ENCODE assay signal across 26 cellular contexts in the genomic region with DNA sequence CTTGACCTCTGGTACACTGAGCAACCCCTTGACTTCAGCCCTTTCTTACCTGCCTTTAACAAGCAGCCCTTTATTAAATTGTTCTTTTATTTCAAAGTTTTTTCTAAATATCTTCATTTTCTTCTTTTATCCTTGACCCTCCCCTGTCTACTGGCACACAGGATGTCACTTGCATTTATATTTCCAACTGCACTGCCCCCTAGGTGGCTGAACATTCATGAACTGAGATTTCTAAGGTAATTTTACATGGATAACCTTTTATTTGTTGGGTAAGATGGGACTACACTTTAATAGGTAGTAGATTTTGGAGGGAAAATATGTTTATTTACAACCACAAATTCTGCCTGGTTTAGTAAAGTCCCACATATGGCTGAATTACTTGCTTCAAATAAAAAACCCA.
DNase-seq lines count a peak whose midpoint lies in the region; TF ChIP-seq lines count a peak whose summit lies in the region.
"Had no signal": no experiment of that assay in that cellular context is flagged by ENCODE, and none has a peak within 500 bp of the region (broad histone marks: within the 10 kb centered on the region; RNA-seq: fewer than 3 reads in every experiment).

No MANE protein-coding gene starts in this region.

- H3K18ac ChIP-seq in trophoblast cell (ENCODE audit: low read length), result no peak overlapping the region

- H3K4me1 Mint-ChIP-seq in MCF 10A (ENCODE audit: insufficient read depth, unreplicated experiment), result peaks cover 12% of the 10 kb centered on the region
- H3K4me1 Mint-ChIP-seq: brain, H9 had no signal

- no peak overlapping the region for H3K4me2 ChIP-seq in mammary epithelial cell (ENCODE audit: insufficient read depth, low read depth, low read length)
- H3K4me2 ChIP-seq in trophoblast cell (ENCODE audit: low read length), result no peak overlapping the region
- H3K4me2 ChIP-seq: A549 had no signal

- no peaks in the 10 kb centered on the region for H3K36me3 ChIP-seq in mammary epithelial cell (ENCODE audit: insufficient read depth, low read length)
- H3K36me3 ChIP-seq in brain microvascular endothelial cell (replicated peaks), result no peaks in the 10 kb centered on the region
- H3K36me3 ChIP-seq in trophoblast cell (ENCODE audit: control insufficient read depth in 1 of 2, insufficient read depth in 2 of 2, low read length in 2 of 2), result no peaks in the 10 kb centered on the region
- H3K36me3 ChIP-seq: adrenal gland, colonic mucosa, esophagus muscularis mucosa, MG63, prostate gland had no signal

- POLR2A ChIA-PET in MCF 10A (lab: Yijun Ruan, JAX), result interaction anchor here (0.7 kb wide), 1 partner anchor 402 kb away, joined by 4 read pairs; no protein-coding TSS in a partner anchor

- no peak overlapping the region for H4K8ac ChIP-seq in trophoblast cell (ENCODE audit: low read depth, low read length)

- no peak overlapping the region for H3K23ac ChIP-seq in trophoblast cell (ENCODE audit: low read length)

- no peak overlapping the region for H2BK5ac ChIP-seq in trophoblast cell (ENCODE audit: low read depth, low read length, poor library complexity)

- no peak overlapping the region for H4K12ac ChIP-seq in trophoblast cell (ENCODE audit: low read depth, low read length)

- intact Hi-C loops in MCF 10A (cut with micrococcal nuclease), result loop anchor here (10.0 kb wide), 1 partner anchor 826 kb away; no protein-coding TSS in a partner anchor
- intact Hi-C loops in mammary epithelial cell (cut with micrococcal nuclease), result no loop called here

- no peak overlapping the region for H3K27ac Mint-ChIP-seq in MCF 10A (ENCODE audit: low read depth, unreplicated experiment)
- H3K27ac Mint-ChIP-seq: activated T-cell treated with anti-CD3 and anti-CD28 coated beads, Interleukin-2, amount 50 U/mL, for 24 hours; brain; effector memory CD8-positive, alpha-beta T cell; H9; IgD-negative memory B cell; type B pancreatic cell had no signal

- H3K27ac ChIP-seq in mammary epithelial cell (ENCODE audit: insufficient read depth, low read depth, low read length) (no peak overlapping the region), brain microvascular endothelial cell (no peak overlapping the region), trophoblast cell (ENCODE audit: low read depth, low read length) (no peak overlapping the region)
- H3K27ac ChIP-seq: A549, adrenal gland, colonic mucosa, esophagus muscularis mucosa, prostate gland had no signal

- H3K79me1 ChIP-seq in trophoblast cell (ENCODE audit: low read length), result no peaks in the 10 kb centered on the region

- no peaks in the 10 kb centered on the region for H3K36me3 Mint-ChIP-seq in MCF 10A (ENCODE audit: insufficient read depth, unreplicated experiment)
- H3K36me3 Mint-ChIP-seq: brain, IgD-negative memory B cell, type B pancreatic cell had no signal

- H3K14ac ChIP-seq in trophoblast cell (ENCODE audit: low read length), result no peak overlapping the region

- H3K9ac ChIP-seq in mammary epithelial cell (ENCODE audit: insufficient read depth, low read length), result no peak overlapping the region
- no peak overlapping the region for H3K9ac ChIP-seq in trophoblast cell (ENCODE audit: low read length)

- H3K27me3 ChIP-seq in mammary epithelial cell (ENCODE audit: insufficient read depth, low read length) (no peaks in the 10 kb centered on the region), brain microvascular endothelial cell (replicated peaks) (no peaks in the 10 kb centered on the region), trophoblast cell (ENCODE audit: insufficient read depth, low read length) (no peaks in the 10 kb centered on the region)
- H3K27me3 ChIP-seq: adrenal gland, colonic mucosa, esophagus muscularis mucosa, MG63 had no signal

- dilution Hi-C loops in mammary epithelial cell (cut with HindIII; ENCODE audit: low sequenced_read_pairs), result no loop called here

- H3K79me2 ChIP-seq in mammary epithelial cell (ENCODE audit: insufficient read depth, low read length), result no peaks in the 10 kb centered on the region
- H3K79me2 ChIP-seq in trophoblast cell (ENCODE audit: control insufficient read depth, insufficient read depth, low read length, poor library complexity), result no peaks in the 10 kb centered on the region

- H3K4me3 ChIP-seq in mammary epithelial cell (replicated peaks in 1 of 3; ENCODE audit: insufficient read depth in 1 of 3, low read depth in 2 of 3, low read length in 3 of 3) (no peak overlapping the region), LNCaP clone FGC (ENCODE audit: low read depth, low read length) (no peak overlapping the region), brain microvascular endothelial cell (ENCODE audit: low read depth, low read length) (no peak overlapping the region), retinal pigment epithelial cell (ENCODE audit: low read length) (no peak overlapping the region), trophoblast cell (ENCODE audit: low read depth, low read length) (no peak overlapping the region)
- H3K4me3 ChIP-seq: A549, adrenal gland, colonic mucosa, esophagus muscularis mucosa, MG63, prostate gland had no signal

- no peaks in the 10 kb centered on the region for H4K20me1 ChIP-seq in mammary epithelial cell (ENCODE audit: insufficient read depth, low read length)

- no peaks in the 10 kb centered on the region for H3K9me3 Mint-ChIP-seq in MCF 10A (ENCODE audit: unreplicated experiment)
- H3K9me3 Mint-ChIP-seq: activated T-cell treated with anti-CD3 and anti-CD28 coated beads, Interleukin-2, amount 50 U/mL, for 24 hours; brain; effector memory CD8-positive, alpha-beta T cell; H9; IgD-negative memory B cell; type B pancreatic cell had no signal

- CTCF ChIA-PET in MCF 10A (lab: Yijun Ruan, JAX) (no interaction called here), mammary epithelial cell (lab: Charles Lee; ENCODE audit: low non-redundant PET) (no interaction called here)

- H2AFZ ChIP-seq in mammary epithelial cell (ENCODE audit: low read depth, low read length), result no peak overlapping the region
- H2AFZ ChIP-seq in trophoblast cell (ENCODE audit: insufficient read depth, low read length, poor library complexity), result no peak overlapping the region

- TF ChIP-seq CTCF in MCF 10A (IDR thresholded peaks at IDR 0.05; ENCODE audit: unreplicated experiment) (peak; percentile 20), mammary epithelial cell (conservative IDR thresholded peaks at IDR 0.05 in 1 of 2, IDR thresholded peaks at IDR 0.05 in 1 of 2; ENCODE audit: extremely low read depth in 1 of 2, insufficient read depth in 1 of 2, low read depth in 1 of 2, low read length in 2 of 2) (peak in 1 of 2 donors; percentile 6), LNCaP clone FGC (IDR thresholded peaks at IDR 0.05; ENCODE audit: control insufficient read depth, extremely low read depth, insufficient read depth) (0 out of 2 replicates have a peak, but pooled peaks have one; percentile 5), brain microvascular endothelial cell (IDR thresholded peaks at IDR 0.05; ENCODE audit: low read depth, low read length, missing control alignments) (peak; percentile 38), retinal pigment epithelial cell (conservative IDR thresholded peaks at IDR 0.05; ENCODE audit: low read depth, low read length) (peak; percentile 12)

- H3K9me3 ChIP-seq in mammary epithelial cell (replicated peaks; ENCODE audit: insufficient read depth, low read length) (no peaks in the 10 kb centered on the region), trophoblast cell (ENCODE audit: insufficient read depth, low read depth, low read length) (no peaks in the 10 kb centered on the region)
- H3K9me3 ChIP-seq: A549, adrenal gland, colonic mucosa, esophagus muscularis mucosa, MG63, prostate gland had no signal

- in situ Hi-C loops in mammary epithelial cell (cut with MboI; ENCODE audit: low sequenced_read_pairs in 2 of 2), result no loop called here
- in situ Hi-C loops in brain microvascular endothelial cell (cut with HindIII; ENCODE audit: low pct_ligation_motif_present, low sequenced_read_pairs), result no loop called here

- DNase-seq in MCF 10A (ENCODE audit: unreplicated experiment) (no peak), mammary epithelial cell (no peak), LNCaP clone FGC (ENCODE audit: low read depth) (no peak), brain microvascular endothelial cell (no peak), retinal pigment epithelial cell (ENCODE audit: low read depth) (no peak), trophoblast cell (no peak), NCI-H1105 (lab: John Stamatoyannopoulos, UW) (no peak)
- no peak for DNase-seq in stimulated activated CD4-positive, alpha-beta T cell treated with anti-CD3 and anti-CD28 coated beads, Interleukin-2, amount 100 ng/mL, for 24 hours
- DNase-seq: activated CD8-positive, alpha-beta memory T cell treated with anti-CD3 and anti-CD28 coated beads for 24 hours; activated T-cell treated with anti-CD3 and anti-CD28 coated beads, Interleukin-2, amount 50 U/mL, for 24 hours; adrenal gland; colonic mucosa; DMS79 treated with DMSO at 0.1 percent for 48 hours; effector memory CD8-positive, alpha-beta T cell; H9; kidney; MG63; NCI-H1436; NCI-H446 treated with DMSO at 0.1 percent for 48 hours; SIG-M5 had no signal

- no peak overlapping the region for H3K4ac ChIP-seq in trophoblast cell (ENCODE audit: low read depth, low read length)

- H2AK5ac ChIP-seq in trophoblast cell (ENCODE audit: low read length), result no peak overlapping the region

- BruUV-seq in MCF 10A (replicated peaks; lab: Mats Ljungman, UMichigan) (no TSS peak), mammary epithelial cell (replicated peaks; lab: Mats Ljungman, UMichigan) (no TSS peak)

- no peak overlapping the region for H2BK12ac ChIP-seq in trophoblast cell (ENCODE audit: low read length)

- no peak overlapping the region for H4K91ac ChIP-seq in trophoblast cell (ENCODE audit: low read depth, low read length)

- no peak overlapping the region for H2BK120ac ChIP-seq in trophoblast cell (ENCODE audit: insufficient read depth, low read length, poor library complexity)

- H3K4me3 Mint-ChIP-seq in MCF 10A (ENCODE audit: unreplicated experiment), result no peak overlapping the region
- H3K4me3 Mint-ChIP-seq: activated T-cell treated with anti-CD3 and anti-CD28 coated beads, Interleukin-2, amount 50 U/mL, for 24 hours; brain; effector memory CD8-positive, alpha-beta T cell; H9; IgD-negative memory B cell; type B pancreatic cell had no signal

- H3K4me1 ChIP-seq in mammary epithelial cell (ENCODE audit: insufficient read depth, low read length), result peaks cover 5% of the 10 kb centered on the region
- no peaks in the 10 kb centered on the region for H3K4me1 ChIP-seq in trophoblast cell (ENCODE audit: control insufficient read depth in 1 of 2, insufficient read depth in 2 of 2, low read length in 2 of 2)
- H3K4me1 ChIP-seq: A549, adrenal gland, colonic mucosa, esophagus muscularis mucosa, prostate gland had no signal

- H3K27me3 Mint-ChIP-seq in MCF 10A (ENCODE audit: insufficient read depth, unreplicated experiment), result no peaks in the 10 kb centered on the region
- H3K27me3 Mint-ChIP-seq: brain, type B pancreatic cell had no signal
